ENCODE assay signal across 1 cellular context in genomic region chr19:41221514-41222205, GRCh38.
TF ChIP-seq lines count a peak whose summit lies in the region.

No MANE protein-coding gene starts in this region.

TF ChIP-seq in H1, 55 proteins besides CTCF, POLR2A, EP300 and RAD21:
- TF ChIP-seq ASH2L (IDR thresholded peaks at IDR 0.05; ENCODE audit: low read length), result no peak
- no peak for TF ChIP-seq SP2 (IDR thresholded peaks at IDR 0.05; ENCODE audit: low read length)
- TF ChIP-seq SIX5 (IDR thresholded peaks at IDR 0.05; ENCODE audit: low read depth, low read length), result no peak
- TF ChIP-seq EZH2 (IDR thresholded peaks at IDR 0.05; ENCODE audit: low read depth, low read length, severe bottlenecking), result no peak
- TF ChIP-seq TAF1 (IDR thresholded peaks at IDR 0.05; ENCODE audit: low read depth, low read length), result no peak
- no peak for TF ChIP-seq CHD1 (IDR thresholded peaks at IDR 0.05; ENCODE audit: low read depth, low read length)
- TF ChIP-seq POLR2AphosphoS5 (IDR thresholded peaks at IDR 0.05; ENCODE audit: low read depth, low read length), result no peak
- TF ChIP-seq MAFK (IDR thresholded peaks at IDR 0.05; ENCODE audit: low read depth, low read length), result no peak
- TF ChIP-seq FOSL1 (IDR thresholded peaks at IDR 0.05; ENCODE audit: insufficient read depth, low read depth, low read length), result no peak
- TF ChIP-seq BACH1 (IDR thresholded peaks at IDR 0.05; ENCODE audit: low read length), result no peak
- no peak for TF ChIP-seq NANOG (IDR thresholded peaks at IDR 0.05; ENCODE audit: insufficient read depth, low read depth, low read length, poor library complexity, severe bottlenecking)
- TF ChIP-seq ZNF274 (IDR thresholded peaks at IDR 0.05; ENCODE audit: borderline replicate concordance, extremely low read depth, low read length), result no peak
- no peak for TF ChIP-seq SUZ12 (IDR thresholded peaks at IDR 0.05; ENCODE audit: low read length)
TF ChIP-seq in H1: peak in this region for 0.
